11 cellular contexts compared by ENCODE assay signal in genomic region chr22:28904211-28904808, GRCh38. TPM values are rescaled to one million over a fixed set of nuclear protein-coding genes. Genes with fewer than 3 reads are reported as not detected.
A peak's percentile ranks its signal among the peaks of the same experiment; 100 is the strongest.
DNase-seq lines count a peak whose midpoint lies in the region; ATAC-seq and TF ChIP-seq lines count a peak whose summit lies in the region.
"Had no signal": no experiment of that assay in that cellular context is flagged by ENCODE, and none has a peak within 500 bp of the region (broad histone marks: within the 10 kb centered on the region; RNA-seq: fewer than 3 reads in every experiment).

No MANE protein-coding gene starts in this region.

- intact Hi-C loops in colonic mucosa (cut with DNase I), result no loop called here

- H3K9me3 ChIP-seq in mesodermal cell (ENCODE audit: control insufficient read depth, low read length) (no peaks in the 10 kb centered on the region), colonic mucosa (no peaks in the 10 kb centered on the region)

- TF ChIP-seq CTCF in type B pancreatic cell (conservative IDR thresholded peaks at IDR 0.05), result no peak
- no peak for TF ChIP-seq CTCF in colonic mucosa (IDR thresholded peaks at IDR 0.05)

- H3K4me1 Mint-ChIP-seq in type B pancreatic cell (ENCODE audit: unreplicated experiment), result peaks cover 71% of the 10 kb centered on the region

- H3K9me3 Mint-ChIP-seq in type B pancreatic cell, result no peaks in the 10 kb centered on the region

- no peaks in the 10 kb centered on the region for H3K27me3 ChIP-seq in colonic mucosa

- H3K27ac Mint-ChIP-seq in type B pancreatic cell, result peak overlapping the region; percentile 78
- H3K27ac Mint-ChIP-seq: activated CD4-positive, alpha-beta memory T cell treated with anti-CD3 and anti-CD28 coated beads for 36 hours had no signal

- H3K36me3 ChIP-seq in mesodermal cell (ENCODE audit: control insufficient read depth, insufficient read depth, low read length) (no peaks in the 10 kb centered on the region), colonic mucosa (no peaks in the 10 kb centered on the region)

- ATAC-seq in SK-N-SH treated with all-trans-retinoic acid at 6 μM for 48 hours, result peak; percentile 56
- peak; percentile 56 for ATAC-seq in esophagus mucosa

- H3K4me3 Mint-ChIP-seq in type B pancreatic cell, result peak overlapping the region; percentile 46
- H3K4me3 Mint-ChIP-seq: activated CD4-positive, alpha-beta memory T cell treated with anti-CD3 and anti-CD28 coated beads for 36 hours had no signal

- DNase-seq in type B pancreatic cell (ENCODE audit: extremely low spot score, unreplicated experiment), result no peak
- no peak for DNase-seq in DMS 273 treated with DMSO at 0.1 percent for 48 hours (lab: John Stamatoyannopoulos, UW)
- no peak for DNase-seq in cerebellum (ENCODE audit: low spot score)
- no peak for DNase-seq in colonic mucosa
- DNase-seq: activated CD4-positive, alpha-beta memory T cell treated with anti-CD3 and anti-CD28 coated beads for 36 hours; anterior cingulate cortex; NCI-H2107 had no signal

- H3K9ac ChIP-seq in colonic mucosa (ENCODE audit: low read depth in 2 of 2, low read length in 2 of 2), result peak overlapping the region in 1 of 2 donors; percentile 16

- H3K27ac ChIP-seq in mesodermal cell (ENCODE audit: low read depth, low read length, severe bottlenecking) (peak overlapping the region; percentile 60), colonic mucosa (no peak overlapping the region)
- H3K27ac ChIP-seq: RWPE1 had no signal

- H3K36me3 Mint-ChIP-seq in type B pancreatic cell, result peaks cover 4% of the 10 kb centered on the region
- H3K36me3 Mint-ChIP-seq: activated CD4-positive, alpha-beta memory T cell treated with anti-CD3 and anti-CD28 coated beads for 36 hours had no signal

- no peak overlapping the region for H3K4me3 ChIP-seq in mesodermal cell (ENCODE audit: extremely low read depth, insufficient read depth, low read length, poor library complexity, severe bottlenecking)
- H3K4me3 ChIP-seq in colonic mucosa, result no peak overlapping the region

- no peaks in the 10 kb centered on the region for H3K27me3 Mint-ChIP-seq in type B pancreatic cell

- 79 to 80% methylated on average over 5 to 7 of the region's 7 CpGs for WGBS in mesodermal cell (ENCODE audit: insufficient coverage in 2 of 2), 2 experiments

- H3K4me1 ChIP-seq in mesodermal cell (ENCODE audit: control insufficient read depth, insufficient read depth, low read length, poor library complexity, severe bottlenecking), result peaks cover 32% of the 10 kb centered on the region
- no peaks in the 10 kb centered on the region for H3K4me1 ChIP-seq in colonic mucosa

TF ChIP-seq in SK-N-SH treated with all-trans-retinoic acid at 6 μM for 48 hours, 23 proteins besides CTCF, POLR2A, EP300 and RAD21 (continues in another document):
- TF ChIP-seq TSHZ2 (CRISPR knock-in tag; IDR thresholded peaks at IDR 0.05), result no peak
- no peak for TF ChIP-seq POU6F1 (CRISPR knock-in tag; IDR thresholded peaks at IDR 0.05; ENCODE audit: borderline replicate concordance, low read depth)
- TF ChIP-seq SNAI2 (CRISPR knock-in tag; IDR thresholded peaks at IDR 0.05), result no peak
- TF ChIP-seq CSRNP3 (CRISPR knock-in tag; IDR thresholded peaks at IDR 0.05), result no peak
- TF ChIP-seq ARNTL (CRISPR knock-in tag; IDR thresholded peaks at IDR 0.05; ENCODE audit: borderline replicate concordance, low read depth), result no peak
- TF ChIP-seq ZC3H10 (CRISPR knock-in tag; IDR thresholded peaks at IDR 0.05), result no peak
- no peak for TF ChIP-seq PATZ1 (CRISPR knock-in tag; IDR thresholded peaks at IDR 0.05; ENCODE audit: borderline replicate concordance)
- TF ChIP-seq RARB (CRISPR knock-in tag; IDR thresholded peaks at IDR 0.05), result no peak
- no peak for TF ChIP-seq ZNF8 (CRISPR knock-in tag; IDR thresholded peaks at IDR 0.05)
- no peak for TF ChIP-seq BACH2 (CRISPR knock-in tag; IDR thresholded peaks at IDR 0.05; ENCODE audit: borderline replicate concordance)
- no peak for TF ChIP-seq TCF4 (CRISPR knock-in tag; IDR thresholded peaks at IDR 0.05; ENCODE audit: borderline replicate concordance)
- TF ChIP-seq CREB5 (CRISPR knock-in tag; IDR thresholded peaks at IDR 0.05; ENCODE audit: low read depth), result no peak
- TF ChIP-seq ZFP3 (CRISPR knock-in tag; IDR thresholded peaks at IDR 0.05), result no peak
- TF ChIP-seq ESRRG (CRISPR knock-in tag; IDR thresholded peaks at IDR 0.05), result no peak
- no peak for TF ChIP-seq GLIS3 (CRISPR knock-in tag; IDR thresholded peaks at IDR 0.05)
- TF ChIP-seq ZNF565 (CRISPR knock-in tag; conservative IDR thresholded peaks at IDR 0.05; ENCODE audit: low read depth), result no peak

RNA-seq across cellular contexts. Expression of gene ZNRF3, which starts 20.9 kb away (rescaled TPM):
- total RNA-seq in esophagus mucosa (6.4 TPM), type B pancreatic cell (ENCODE audit: low replicate concordance) (17.9 and 23.1 TPM in 2 replicates), cerebellum (13.3 TPM), colonic mucosa (10 to 100 TPM in 1 of 2 donors, 1 to 10 TPM in 1; 5.9 to 12.2 TPM)
- polyA plus RNA-seq in mesodermal cell (2013, experiment 1 of 2), result 9.1 TPM
- 6.9 TPM for polyA plus RNA-seq in mesodermal cell (2013, experiment 2 of 2)
